In the genomic region with DNA sequence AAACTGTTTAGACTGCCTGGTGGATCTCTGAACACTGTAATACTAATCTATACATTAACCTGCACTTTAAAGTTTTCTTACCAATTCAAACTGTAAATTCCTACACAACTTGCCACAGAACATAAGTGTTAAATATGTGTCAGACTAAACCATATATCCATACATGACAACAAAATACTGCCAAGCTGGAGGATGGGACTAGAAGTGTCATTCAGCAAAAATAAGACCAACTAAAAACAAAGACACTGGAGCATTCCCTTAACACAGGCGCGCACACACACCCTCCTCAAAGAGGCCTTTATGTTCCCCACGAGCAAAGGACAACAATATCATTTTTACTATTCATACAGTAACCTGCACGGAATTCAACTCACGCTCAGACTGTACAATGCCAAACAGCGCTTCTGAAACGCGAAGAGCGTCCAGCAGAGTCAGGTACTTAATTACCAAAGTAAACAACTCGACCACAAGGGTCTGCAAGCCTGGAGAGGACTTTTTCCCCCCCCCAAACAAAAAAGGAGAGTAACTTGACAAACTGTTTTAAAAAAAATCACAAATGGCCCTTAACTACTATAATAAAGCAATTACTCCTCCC, we compare ENCODE assay signal across 8 cellular contexts. TPM values are rescaled to one million over a fixed set of nuclear protein-coding genes. Genes with fewer than 3 reads are reported as not detected.
DNase-seq lines count a peak whose midpoint lies in the region; ATAC-seq lines count a peak whose summit lies in the region.

No MANE protein-coding gene starts in this region.

- in situ Hi-C loops in ACHN (cut with HindIII; ENCODE audit: low pct_ligation_motif_present, low pct_unique_long_range_greater_than_20kb, low sequenced_read_pairs) = no loop called here

- POLR2A ChIA-PET in activated CD4-positive, alpha-beta memory T cell treated with anti-CD3 and anti-CD28 coated beads for 36 hours (lab: Charles Lee) = interaction anchor here (0.5 to 1.0 kb wide), 2 partner anchors 10 to 74 kb away, joined by 3 to 4 read pairs; no protein-coding TSS in a partner anchor

- H3K9me3 Mint-ChIP-seq in activated CD4-positive, alpha-beta memory T cell treated with anti-CD3 and anti-CD28 coated beads for 36 hours = no peaks in the 10 kb centered on the region
- no peaks in the 10 kb centered on the region for H3K9me3 Mint-ChIP-seq in stimulated activated naive B cell treated with anti-CD40 and anti-IgM and Interleukin-4, amounts not matched to agents 10 μg/mL and 1 μg/mL and 100 μg/mL, for 72 hours

- H3K9me3 ChIP-seq in iPS-18a (ENCODE audit: control insufficient read depth, low read depth, low read length) = no peaks in the 10 kb centered on the region

- H3K4me1 ChIP-seq in iPS-18a (ENCODE audit: control insufficient read depth, low read depth, low read length) = peaks cover 21% of the 10 kb centered on the region

- H3K27me3 Mint-ChIP-seq in activated CD4-positive, alpha-beta memory T cell treated with anti-CD3 and anti-CD28 coated beads for 36 hours = no peaks in the 10 kb centered on the region
- no peaks in the 10 kb centered on the region for H3K27me3 Mint-ChIP-seq in stimulated activated naive B cell treated with anti-CD40 and anti-IgM and Interleukin-4, amounts not matched to agents 10 μg/mL and 1 μg/mL and 100 μg/mL, for 72 hours

- intact Hi-C loops in activated CD4-positive, alpha-beta memory T cell treated with anti-CD3 and anti-CD28 coated beads for 36 hours (cut with micrococcal nuclease) = loop anchor here (1.0 to 5.0 kb wide), 2 partner anchors 10 to 42 kb away; no protein-coding TSS in a partner anchor

- H3K9ac ChIP-seq in iPS-18a (ENCODE audit: low read length) = peak overlapping the region; percentile 84

- H3K36me3 Mint-ChIP-seq in activated CD4-positive, alpha-beta memory T cell treated with anti-CD3 and anti-CD28 coated beads for 36 hours = no peaks in the 10 kb centered on the region
- H3K36me3 Mint-ChIP-seq in stimulated activated naive B cell treated with anti-CD40 and anti-IgM and Interleukin-4, amounts not matched to agents 10 μg/mL and 1 μg/mL and 100 μg/mL, for 72 hours = no peaks in the 10 kb centered on the region

- peak overlapping the region; percentile 70 for H3K4me3 ChIP-seq in H7 (ENCODE audit: insufficient read depth, low read depth, low read length)
- peak overlapping the region; percentile 96 for H3K4me3 ChIP-seq in iPS-18a (ENCODE audit: low read length)

- DNase-seq in ACHN = peak; percentile 9
- DNase-seq in H7 = no peak
- no peak for DNase-seq in activated CD4-positive, alpha-beta memory T cell treated with anti-CD3 and anti-CD28 coated beads for 36 hours
- no peak for DNase-seq in stimulated activated naive B cell treated with anti-CD40 and anti-IgM and Interleukin-4, amounts not matched to agents 10 μg/mL and 1 μg/mL and 100 μg/mL, for 72 hours
- no peak for DNase-seq in mucosa of gallbladder (ENCODE audit: low spot score)

- peaks cover 20% of the 10 kb centered on the region for H3K4me1 Mint-ChIP-seq in activated CD4-positive, alpha-beta memory T cell treated with anti-CD3 and anti-CD28 coated beads for 36 hours (ENCODE audit: low read depth)
- peaks cover 14 to 29% of the 10 kb centered on the region in 2 donors for H3K4me1 Mint-ChIP-seq in stimulated activated naive B cell treated with anti-CD40 and anti-IgM and Interleukin-4, amounts not matched to agents 10 μg/mL and 1 μg/mL and 100 μg/mL, for 72 hours

- H3K27me3 ChIP-seq in H7 (ENCODE audit: control insufficient read depth, insufficient read depth, low read length) (no peaks in the 10 kb centered on the region), iPS-18a (ENCODE audit: control insufficient read depth, insufficient read depth, low read length) (no peaks in the 10 kb centered on the region)

- H3K27ac ChIP-seq in iPS-18a (ENCODE audit: low read length) = no peak overlapping the region

- CTCF ChIA-PET in activated CD4-positive, alpha-beta memory T cell treated with anti-CD3 and anti-CD28 coated beads for 36 hours (lab: Charles Lee) = interaction anchor here (1.8 to 2.0 kb wide), 2 partner anchors 8 to 70 kb away, joined by 4 to 8 read pairs; no protein-coding TSS in a partner anchor

- no peak for ATAC-seq in stimulated activated naive B cell treated with anti-CD40 and anti-IgM and Interleukin-4, amounts not matched to agents 10 μg/mL and 1 μg/mL and 100 μg/mL, for 72 hours (replicated peaks)
- ATAC-seq in GM18511 (IDR thresholded peaks at IDR 0.05; ENCODE audit: unreplicated experiment) = no peak
- no peak for ATAC-seq in HG03196 (IDR thresholded peaks at IDR 0.05; ENCODE audit: unreplicated experiment)

- H3K27ac Mint-ChIP-seq in activated CD4-positive, alpha-beta memory T cell treated with anti-CD3 and anti-CD28 coated beads for 36 hours = peak overlapping the region; percentile 73
- H3K27ac Mint-ChIP-seq in stimulated activated naive B cell treated with anti-CD40 and anti-IgM and Interleukin-4, amounts not matched to agents 10 μg/mL and 1 μg/mL and 100 μg/mL, for 72 hours = peak overlapping the region; percentile 95

- H3K36me3 ChIP-seq in H7 (replicated peaks; ENCODE audit: control insufficient read depth, insufficient read depth, low read length) (no peaks in the 10 kb centered on the region), iPS-18a (ENCODE audit: control insufficient read depth, low read depth, low read length) (no peaks in the 10 kb centered on the region)

- peak overlapping the region; percentile 83 for H3K4me3 Mint-ChIP-seq in activated CD4-positive, alpha-beta memory T cell treated with anti-CD3 and anti-CD28 coated beads for 36 hours
- H3K4me3 Mint-ChIP-seq in stimulated activated naive B cell treated with anti-CD40 and anti-IgM and Interleukin-4, amounts not matched to agents 10 μg/mL and 1 μg/mL and 100 μg/mL, for 72 hours = peak overlapping the region; percentile 93 to 96

RNA-seq across cellular contexts. Expression of gene DCUN1D1, which starts 1.1 kb away (rescaled TPM):
- total RNA-seq in H7 (2014; rRNA removed; shearing (Covaris generic)) = 22.0 and 31.0 TPM in 2 replicates
- total RNA-seq in activated CD4-positive, alpha-beta memory T cell treated with anti-CD3 and anti-CD28 coated beads for 36 hours = 10 to 100 TPM; 47.5 to 53.5 TPM
- total RNA-seq in mucosa of gallbladder = 45.8 TPM
